ENCODE assay signal across 19 cellular contexts in the genomic region with DNA sequence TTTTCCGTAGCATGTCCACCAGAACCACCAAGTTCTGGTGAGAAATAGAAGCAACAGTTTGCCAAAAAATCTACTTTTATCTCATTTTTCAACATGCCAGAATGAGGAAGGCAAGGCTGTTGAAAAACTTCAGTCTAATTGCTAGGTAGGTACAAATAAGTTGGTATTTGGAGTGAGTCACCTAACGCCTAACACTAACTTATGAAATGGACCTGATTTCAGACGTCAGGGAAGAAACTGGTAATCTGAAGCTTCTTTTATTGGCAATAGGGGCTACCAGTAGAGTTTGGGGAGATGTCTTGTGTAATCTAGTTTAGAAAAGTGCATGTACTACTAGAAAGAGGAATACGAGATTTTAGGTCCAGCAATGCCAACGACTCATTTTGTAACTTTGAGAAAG. TPM values are rescaled to one million over a fixed set of nuclear protein-coding genes. Genes with fewer than 3 reads are reported as not detected.
DNase-seq lines count a peak whose midpoint lies in the region; ATAC-seq and TF ChIP-seq lines count a peak whose summit lies in the region.
"Had no signal": no experiment of that assay in that cellular context is flagged by ENCODE, and none has a peak within 500 bp of the region (broad histone marks: within the 10 kb centered on the region; RNA-seq: fewer than 3 reads in every experiment).

No MANE protein-coding gene starts in this region.

- TF ChIP-seq POLR2A in breast epithelium (IDR thresholded peaks at IDR 0.05), result no peak

- intact Hi-C loops in MCF 10A (cut with micrococcal nuclease) (no loop called here), breast epithelium (cut with DNase I; ENCODE audit: low total_unique reads) (no loop called here), PC-9 (cut with micrococcal nuclease; ENCODE audit: unreplicated experiment) (no loop called here)

- H3K27me3 ChIP-seq in breast epithelium, result no peaks in the 10 kb centered on the region
- no peaks in the 10 kb centered on the region for H3K27me3 ChIP-seq in PC-9 (ENCODE audit: insufficient read depth, low read depth)
- H3K27me3 ChIP-seq: BE2C had no signal

- no peaks in the 10 kb centered on the region for H3K9me3 ChIP-seq in breast epithelium
- H3K9me3 ChIP-seq in PC-9 (ENCODE audit: insufficient read depth, low read depth), result no peaks in the 10 kb centered on the region
- H3K9me3 ChIP-seq: BE2C had no signal

- POLR2A ChIA-PET in MCF 10A (lab: Yijun Ruan, JAX) (interaction anchor here (0.9 to 7.1 kb wide), 16 partner anchors 10 to 500 kb away, joined by 3 to 51 read pairs (median 4); partner anchors contain the start of genes RPS14 and SLC26A2), PC-9 (lab: Charles Lee; ENCODE audit: unreplicated experiment) (no interaction called here)

- H3K4me2 ChIP-seq in PC-9, result no peak overlapping the region
- H3K4me2 ChIP-seq: GM23338 had no signal

- H4K20me1 ChIP-seq in PC-9 (ENCODE audit: insufficient read depth), result no peaks in the 10 kb centered on the region

- peak overlapping the region; percentile 34; the same call in 1 of the 2 replicates for H2AFZ ChIP-seq in PC-9
- H2AFZ ChIP-seq: GM23338 had no signal

- H3K4me1 ChIP-seq in breast epithelium, result no peaks in the 10 kb centered on the region
- H3K4me1 ChIP-seq in PC-9 (replicated peaks; ENCODE audit: insufficient read depth), result peaks cover 8% of the 10 kb centered on the region; the same call in 1 of the 2 replicates
- H3K4me1 ChIP-seq: BE2C had no signal

- DNase-seq in MCF 10A (ENCODE audit: unreplicated experiment), result peak; percentile 57
- DNase-seq in breast epithelium (ENCODE audit: low spot score in 2 of 2), result no peak
- DNase-seq in PC-9, result no peak
- peak; percentile 46 for DNase-seq in epithelial cell of esophagus (ENCODE audit: low read depth)
- DNase-seq in DMS114 treated with DMSO at 0.1 percent for 48 hours (lab: John Stamatoyannopoulos, UW; ENCODE audit: unreplicated experiment), result no peak
- DNase-seq: ACHN; BE2C; C1 segment of cervical spinal cord; CD4-positive, CD25-positive, alpha-beta regulatory T cell; CD8-positive, alpha-beta memory T cell; COR-L47; DMS 273 treated with DMSO at 0.1 percent for 48 hours; HFFc6 had no signal

- H3K36me3 ChIP-seq in breast epithelium (no peaks in the 10 kb centered on the region), PC-9 (ENCODE audit: low read depth) (no peaks in the 10 kb centered on the region)
- H3K36me3 ChIP-seq: BE2C had no signal

- no peaks in the 10 kb centered on the region for H3K9me2 ChIP-seq in PC-9 (ENCODE audit: insufficient read depth)

- H3K27ac ChIP-seq in breast epithelium (no peak overlapping the region), PC-9 (0 out of 2 replicates have a peak overlapping the region, but pooled peaks have one; percentile 22)

- no peak for TF ChIP-seq CTCF in MCF 10A (IDR thresholded peaks at IDR 0.05; ENCODE audit: unreplicated experiment)
- TF ChIP-seq CTCF in breast epithelium (IDR thresholded peaks at IDR 0.05), result no peak
- no peak for TF ChIP-seq CTCF in PC-9 (conservative IDR thresholded peaks at IDR 0.05)
- TF ChIP-seq CTCF in epithelial cell of esophagus (IDR thresholded peaks at IDR 0.05; ENCODE audit: insufficient read depth, low read depth, low read length, missing control alignments), result no peak

- no peak overlapping the region for H3K4me3 Mint-ChIP-seq in MCF 10A (ENCODE audit: unreplicated experiment)
- H3K4me3 Mint-ChIP-seq: CD4-positive, CD25-positive, alpha-beta regulatory T cell; CD8-positive, alpha-beta memory T cell; GM23338; HFFc6; IgD-negative memory B cell had no signal

- ATAC-seq in GM21447 (IDR thresholded peaks at IDR 0.05; ENCODE audit: unreplicated experiment) (no peak), HG03025 (IDR thresholded peaks at IDR 0.05; ENCODE audit: low FRiP score, unreplicated experiment) (no peak)
- ATAC-seq: GM23338, HCT116, HepG2 had no signal

- H3F3A ChIP-seq in PC-9 (ENCODE audit: insufficient read depth, low read depth), result peaks cover 2% of the 10 kb centered on the region; the same call in 1 of the 2 replicates

- CTCF ChIA-PET in MCF 10A (lab: Yijun Ruan, JAX) (interaction anchor here (0.5 to 29.3 kb wide), 10 partner anchors 9 to 272 kb away, joined by 3 to 1621 read pairs (median 4); partner anchors contain the start of genes HMGXB3, SLC26A2 and TIGD6), PC-9 (lab: Charles Lee) (no interaction called here)

- no peaks in the 10 kb centered on the region for H3K27me3 Mint-ChIP-seq in MCF 10A (ENCODE audit: insufficient read depth, unreplicated experiment)

- H3K4me3 ChIP-seq in breast epithelium, result no peak overlapping the region
- H3K4me3 ChIP-seq in PC-9, result no peak overlapping the region
- H3K4me3 ChIP-seq in epithelial cell of esophagus (ENCODE audit: low read length), result no peak overlapping the region
- H3K4me3 ChIP-seq: GM23338 had no signal

- peaks cover 40% of the 10 kb centered on the region for H3K4me1 Mint-ChIP-seq in MCF 10A (ENCODE audit: insufficient read depth, unreplicated experiment)
- H3K4me1 Mint-ChIP-seq: CD4-positive, CD25-positive, alpha-beta regulatory T cell; CD8-positive, alpha-beta memory T cell; GM23338; IgD-negative memory B cell had no signal

- BruUV-seq in MCF 10A (replicated peaks; lab: Mats Ljungman, UMichigan) (no TSS peak), PC-9 (replicated peaks; lab: Mats Ljungman, UMichigan) (no TSS peak)

- H3K9me3 Mint-ChIP-seq in MCF 10A (ENCODE audit: unreplicated experiment), result no peaks in the 10 kb centered on the region
- H3K9me3 Mint-ChIP-seq: CD4-positive, CD25-positive, alpha-beta regulatory T cell; CD8-positive, alpha-beta memory T cell; GM23338; HFFc6; IgD-negative memory B cell had no signal

- H3K36me3 Mint-ChIP-seq in MCF 10A (ENCODE audit: insufficient read depth, unreplicated experiment), result no peaks in the 10 kb centered on the region
- H3K36me3 Mint-ChIP-seq: CD4-positive, CD25-positive, alpha-beta regulatory T cell; CD8-positive, alpha-beta memory T cell had no signal

- H3K27ac Mint-ChIP-seq in MCF 10A (ENCODE audit: low read depth, unreplicated experiment), result no peak overlapping the region
- H3K27ac Mint-ChIP-seq: CD4-positive, CD25-positive, alpha-beta regulatory T cell; CD8-positive, alpha-beta memory T cell; GM23338; HFFc6; IgD-negative memory B cell had no signal

- no peaks in the 10 kb centered on the region for H3K79me2 ChIP-seq in PC-9 (ENCODE audit: low read depth)

RNA-seq across cellular contexts. Expression of gene PDE6A, which starts 4.4 kb away (rescaled TPM):
- 0.22 and 0.42 TPM in 2 replicates for total RNA-seq in MCF 10A (2022)
- under 1 TPM in 2 of 3 donors, not detected in 1; under 0.01 to 0.15 TPM for total RNA-seq in breast epithelium
- total RNA-seq in PC-9 (2021), result 0.35 and 0.50 TPM in 2 replicates
- total RNA-seq: CD4-positive, CD25-positive, alpha-beta regulatory T cell; CD8-positive, alpha-beta memory T cell; GM23338; HepG2; HFFc6 had no signal

RNA-seq across cellular contexts. Expression of gene SLC26A2, which starts 11.6 kb away (rescaled TPM):
- total RNA-seq in MCF 10A (2022) (44.1 and 56.2 TPM in 2 replicates), breast epithelium (100 to 1,000 TPM in 1 of 3 donors, 10 to 100 TPM in 2; 10.6 to 103 (median 30.2) TPM), PC-9 (2021) (10.2 and 13.5 TPM in 2 replicates)

RNA-seq across cellular contexts. Expression of gene TIGD6, which starts 51.5 kb away (rescaled TPM):
- 9.0 and 10.6 TPM in 2 replicates for total RNA-seq in MCF 10A (2022)
- total RNA-seq in breast epithelium, result 10 to 100 TPM in 1 of 3 donors, 1 to 10 TPM in 2; 5.6 to 11.0 (median 5.6) TPM
- total RNA-seq in PC-9 (2021), result 3.0 and 3.9 TPM in 2 replicates

RNA-seq across cellular contexts. Expression of gene HMGXB3, which starts 51.6 kb away (rescaled TPM):
- total RNA-seq in MCF 10A (2022) (66.8 and 67.8 TPM in 2 replicates), breast epithelium (10 to 100 TPM; 35.2 to 80.9 (median 57.7) TPM), PC-9 (2021) (38.0 and 43.1 TPM in 2 replicates)

Comparison
In these comparisons a context has a peak if more than half of its experiments do, and no peak if none do; other contexts are left out.
1. DNase-seq: peak in MCF 10A (single experiment) and epithelial cell of esophagus (single experiment); none in breast epithelium (0 of 2), PC-9 (0 of 2) and DMS114 treated with DMSO at 0.1 percent for 48 hours (single experiment).